ENCODE assay signal across 1 cellular context in genomic region chr2:166154685-166155091, GRCh38.
TF ChIP-seq lines count a peak whose summit lies in the region.

No MANE protein-coding gene starts in this region.

TF ChIP-seq in A549, 52 proteins besides CTCF, POLR2A, EP300 and RAD21 (continued from another document):
- TF ChIP-seq REST (IDR thresholded peaks at IDR 0.05): no peak
